ENCODE assay signal across 13 cellular contexts in the genomic region with DNA sequence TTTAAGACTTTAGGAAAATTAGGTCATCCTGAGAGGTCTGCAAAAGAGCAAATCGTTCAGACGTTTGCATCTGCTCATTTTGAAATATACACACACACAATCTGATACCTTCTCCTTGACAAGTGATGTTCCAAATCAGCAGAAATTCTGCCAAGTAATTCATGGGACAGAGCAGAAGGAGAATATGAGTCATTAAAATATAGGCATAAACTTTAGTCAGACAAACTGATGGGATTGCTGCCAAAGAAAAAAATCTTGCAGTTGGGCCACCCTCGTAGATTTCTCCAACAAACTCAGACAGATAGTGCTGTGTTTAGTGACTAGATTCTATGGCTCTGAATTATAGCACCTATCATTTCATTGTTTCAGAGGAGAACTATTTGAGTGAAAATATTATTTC.
A peak's percentile ranks its signal among the peaks of the same experiment; 100 is the strongest.
DNase-seq lines count a peak whose midpoint lies in the region; TF ChIP-seq lines count a peak whose summit lies in the region.
"Had no signal": no experiment of that assay in that cellular context is flagged by ENCODE, and none has a peak within 500 bp of the region (broad histone marks: within the 10 kb centered on the region; RNA-seq: fewer than 3 reads in every experiment).

No MANE protein-coding gene starts in this region.

- H3K27ac ChIP-seq in SK-N-SH (ENCODE audit: low read depth in 2 of 2, low read length in 1 of 2): peak overlapping the region; percentile 50 to 86; a peak in 3 of 4 replicates

- no peaks in the 10 kb centered on the region for H3K27me3 ChIP-seq in SK-N-SH (ENCODE audit: insufficient read depth)

- no peaks in the 10 kb centered on the region for H3K9me3 Mint-ChIP-seq in T-helper 2 cell treated with Interferon-gamma antibody and Interleukin-4, amounts not matched to agents 5 μg/mL and 100 μg/mL, for 36 hours
- H3K9me3 Mint-ChIP-seq: nephron progenitor cell had no signal

- H3F3A ChIP-seq in SK-N-SH (replicated peaks; ENCODE audit: insufficient read depth): peaks cover 18% of the 10 kb centered on the region

- peak overlapping the region; percentile 22 for H3K4me2 ChIP-seq in SK-N-SH

- H3K4me3 Mint-ChIP-seq in T-helper 2 cell treated with Interferon-gamma antibody and Interleukin-4, amounts not matched to agents 5 μg/mL and 100 μg/mL, for 36 hours: no peak overlapping the region
- H3K4me3 Mint-ChIP-seq: nephron progenitor cell had no signal

- TF ChIP-seq EP300 in SK-N-SH (IDR thresholded peaks at IDR 0.05; ENCODE audit: borderline replicate concordance in 1 of 2, low read depth in 1 of 2, low read length in 1 of 2): peak; percentile 70 to 99

- TF ChIP-seq CTCF in SK-N-SH (IDR thresholded peaks at IDR 0.05): no peak
- no peak for TF ChIP-seq CTCF in foreskin fibroblast (IDR thresholded peaks at IDR 0.05; ENCODE audit: low read depth, low read length)
- TF ChIP-seq CTCF in GM10248 (IDR thresholded peaks at IDR 0.05; ENCODE audit: control extremely low read depth, extremely low read depth, low read depth, missing control alignments): no peak

- H3K9me2 ChIP-seq in SK-N-SH: no peaks in the 10 kb centered on the region

- no peaks in the 10 kb centered on the region for H4K20me1 ChIP-seq in SK-N-SH (ENCODE audit: insufficient read depth)

- H3K79me2 ChIP-seq in SK-N-SH (ENCODE audit: insufficient read depth): no peaks in the 10 kb centered on the region

- no peak overlapping the region for H3K9ac ChIP-seq in SK-N-SH

- no peak overlapping the region for H2AFZ ChIP-seq in SK-N-SH (ENCODE audit: low read depth)

- WGBS in SK-N-SH (ENCODE audit: low lambda C conversion rate): 0% methylated on average over 3 of the region's 3 CpGs

- no peak overlapping the region for H3K27ac Mint-ChIP-seq in T-helper 2 cell treated with Interferon-gamma antibody and Interleukin-4, amounts not matched to agents 5 μg/mL and 100 μg/mL, for 36 hours
- H3K27ac Mint-ChIP-seq: nephron progenitor cell had no signal

- H3K27me3 Mint-ChIP-seq in T-helper 2 cell treated with Interferon-gamma antibody and Interleukin-4, amounts not matched to agents 5 μg/mL and 100 μg/mL, for 36 hours (ENCODE audit: low read depth): no peaks in the 10 kb centered on the region

- H3K36me3 ChIP-seq in SK-N-SH (replicated peaks in 1 of 2; ENCODE audit: control insufficient read depth in 1 of 2, insufficient read depth in 2 of 2, low read length in 1 of 2): no peaks in the 10 kb centered on the region

- H3K4me1 ChIP-seq in SK-N-SH (ENCODE audit: control insufficient read depth in 1 of 2, insufficient read depth in 2 of 2, low read depth in 1 of 2, low read length in 1 of 2): peaks cover 0 to 28% of the 10 kb centered on the region in 2 experiments; a peak in 3 of 4 replicates

- CTCF ChIA-PET in SK-N-SH (lab: Yijun Ruan, JAX): no interaction called here
- CTCF ChIA-PET in GM10248 (lab: Yijun Ruan, JAX): no interaction called here
- CTCF ChIA-PET in HEK293T (lab: Yijun Ruan, JAX): no interaction called here

- DNase-seq in HCEC 1CT (peak; percentile 85), SK-N-SH (no peak), foreskin fibroblast (peak; percentile 68 to 84), superior temporal gyrus (ENCODE audit: extremely low spot score) (peak; percentile 65), GM10248 (ENCODE audit: extremely low spot score) (no peak), NCI-H2029 (lab: John Stamatoyannopoulos, UW) (no peak), HEK293T (ENCODE audit: extremely low spot score) (no peak)
- DNase-seq in T-helper 2 cell treated with Interferon-gamma antibody and Interleukin-4, amounts not matched to agents 5 μg/mL and 100 μg/mL, for 36 hours (ENCODE audit: low spot score): no peak
- DNase-seq: activated effector memory CD4-positive, alpha-beta T cell treated with Interleukin-2 at 50 U/mL for 16 hours; cortex of kidney; NCI-H187 treated with DMSO at 0.1 percent for 48 hours; nephron progenitor cell; stimulated activated CD4-positive, alpha-beta T cell treated with anti-CD3 and anti-CD28 coated beads, Interleukin-2, amount 100 ng/mL, for 24 hours had no signal

- POLR2A ChIA-PET in SK-N-SH (lab: Yijun Ruan, JAX): no interaction called here
- POLR2A ChIA-PET in GM10248 (lab: Yijun Ruan, JAX): no interaction called here
- POLR2A ChIA-PET in HEK293T (lab: Yijun Ruan, JAX): no interaction called here

- H3K36me3 Mint-ChIP-seq in T-helper 2 cell treated with Interferon-gamma antibody and Interleukin-4, amounts not matched to agents 5 μg/mL and 100 μg/mL, for 36 hours (ENCODE audit: low read depth): no peaks in the 10 kb centered on the region

- TF ChIP-seq RAD21 in SK-N-SH (IDR thresholded peaks at IDR 0.05; ENCODE audit: low read length): no peak

- H3K4me3 ChIP-seq in SK-N-SH (ENCODE audit: low read depth in 2 of 2, low read length in 1 of 2): no peak overlapping the region
- H3K4me3 ChIP-seq in foreskin fibroblast (ENCODE audit: low read depth in 1 of 2, low read length in 2 of 2): no peak overlapping the region

- no peaks in the 10 kb centered on the region for H3K4me1 Mint-ChIP-seq in T-helper 2 cell treated with Interferon-gamma antibody and Interleukin-4, amounts not matched to agents 5 μg/mL and 100 μg/mL, for 36 hours (ENCODE audit: low read depth)
- H3K4me1 Mint-ChIP-seq: nephron progenitor cell had no signal

- H3K9me3 ChIP-seq in SK-N-SH: no peaks in the 10 kb centered on the region

TF ChIP-seq in SK-N-SH, 30 proteins besides CTCF, POLR2A, EP300 and RAD21 (continues in another document):
- TF ChIP-seq, protein P1, sequence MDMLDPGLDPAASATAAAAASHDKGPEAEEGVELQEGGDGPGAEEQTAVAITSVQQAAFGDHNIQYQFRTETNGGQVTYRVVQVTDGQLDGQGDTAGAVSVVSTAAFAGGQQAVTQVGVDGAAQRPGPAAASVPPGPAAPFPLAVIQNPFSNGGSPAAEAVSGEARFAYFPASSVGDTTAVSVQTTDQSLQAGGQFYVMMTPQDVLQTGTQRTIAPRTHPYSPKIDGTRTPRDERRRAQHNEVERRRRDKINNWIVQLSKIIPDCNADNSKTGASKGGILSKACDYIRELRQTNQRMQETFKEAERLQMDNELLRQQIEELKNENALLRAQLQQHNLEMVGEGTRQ (IDR thresholded peaks at IDR 0.05; ENCODE audit: borderline replicate concordance, low read depth, low read length): no peak
- TF ChIP-seq EZH2phosphoT487 (IDR thresholded peaks at IDR 0.05; ENCODE audit: borderline replicate concordance, low read depth) (no peak), MEF2A (IDR thresholded peaks at IDR 0.05; ENCODE audit: borderline replicate concordance, low read depth) (0 out of 2 replicates have a peak, but pooled peaks have one; percentile 68)

TF ChIP-seq in HEK293T, 16 proteins besides CTCF, POLR2A, EP300 and RAD21:
- no peak for TF ChIP-seq HDGF (IDR thresholded peaks at IDR 0.05; ENCODE audit: borderline replicate concordance)
TF ChIP-seq in HEK293T: peak in this region for 0.

Comparison
In these comparisons a context has a peak if more than half of its experiments do, and no peak if none do; other contexts are left out.
1. DNase-seq: peak in HCEC 1CT (single experiment), foreskin fibroblast (2 of 2) and superior temporal gyrus (single experiment); none in SK-N-SH (single experiment), GM10248 (single experiment), T-helper 2 cell treated with Interferon-gamma antibody and Interleukin-4, amounts not matched to agents 5 μg/mL and 100 μg/mL, for 36 hours (single experiment), NCI-H2029 (single experiment) and HEK293T (single experiment).